ENCODE assay signal across 1 cellular context in genomic region chr6:157873735-157874344, GRCh38.
TF ChIP-seq lines count a peak whose summit lies in the region.

No MANE protein-coding gene starts in this region.

TF ChIP-seq in endothelial cell of umbilical vein, 7 proteins besides CTCF, POLR2A, EP300 and RAD21:
- TF ChIP-seq FOS (IDR thresholded peaks at IDR 0.05; ENCODE audit: borderline replicate concordance, insufficient read depth, low read length) (no peak), EZH2 (IDR thresholded peaks at IDR 0.05; ENCODE audit: borderline replicate concordance, low read depth, low read length, severe bottlenecking) (no peak), MYC (IDR thresholded peaks at IDR 0.05; ENCODE audit: low read depth, low read length) (no peak), GATA2 (IDR thresholded peaks at IDR 0.05; ENCODE audit: insufficient read depth, insufficient read length, low read depth, low read length) (no peak), POLR2AphosphoS5 (IDR thresholded peaks at IDR 0.05; ENCODE audit: insufficient read depth, low read depth, low read length) (no peak), MAX (IDR thresholded peaks at IDR 0.05; ENCODE audit: insufficient read depth, insufficient read length) (no peak), JUN (IDR thresholded peaks at IDR 0.05; ENCODE audit: borderline replicate concordance, insufficient read depth, insufficient read length, low read depth) (no peak)
